ENCODE assay signal across 1 cellular context in the genomic region with DNA sequence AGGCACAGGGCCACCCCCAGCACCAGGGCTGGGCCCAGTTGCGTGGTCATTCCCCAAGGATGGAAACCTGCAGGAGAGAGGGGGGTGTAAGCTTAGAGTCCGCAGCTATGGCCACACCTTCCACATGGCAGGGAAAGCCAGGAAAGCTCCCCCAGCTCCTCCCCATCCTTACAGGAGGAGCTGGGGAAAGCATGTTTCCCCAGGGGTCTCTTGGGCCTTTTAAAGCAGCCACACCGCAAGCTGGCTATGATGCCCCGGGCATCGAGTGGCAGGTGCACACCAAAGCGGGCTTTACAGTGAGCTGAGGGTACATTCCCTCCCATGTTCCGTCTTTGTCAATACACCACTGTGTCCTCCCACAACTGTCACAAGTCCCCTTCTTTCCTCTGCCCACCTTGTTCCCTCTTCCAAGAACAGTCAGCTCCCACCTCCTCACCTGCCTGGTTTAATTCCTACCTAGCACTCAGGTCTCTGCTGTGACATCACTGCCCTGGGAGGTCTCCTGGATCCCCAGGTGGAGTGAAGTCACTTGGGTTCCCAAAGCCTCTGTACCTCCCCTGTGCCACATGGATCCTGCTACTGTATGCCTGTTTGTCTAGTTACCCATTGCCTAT.
A peak's percentile ranks its signal among the peaks of the same experiment; 100 is the strongest.
TF ChIP-seq lines count a peak whose summit lies in the region.

No MANE protein-coding gene starts in this region.

TF ChIP-seq in HepG2, 621 proteins besides CTCF, POLR2A, EP300 and RAD21:
- TF ChIP-seq ZNF292 (CRISPR knock-in tag; IDR thresholded peaks at IDR 0.05; ENCODE audit: borderline replicate concordance, low read depth) (no peak), RFX5 (IDR thresholded peaks at IDR 0.05; ENCODE audit: low read depth, low read length) (no peak), ZNF75D (CRISPR knock-in tag; IDR thresholded peaks at IDR 0.05; ENCODE audit: borderline replicate concordance) (no peak), KDM3A (CRISPR knock-in tag; IDR thresholded peaks at IDR 0.05; ENCODE audit: low read depth) (no peak), POLR2G (IDR thresholded peaks at IDR 0.05; ENCODE audit: low read depth, low read length) (0 out of 2 replicates have a peak, but pooled peaks have one; percentile 16), KAT2B (IDR thresholded peaks at IDR 0.05; ENCODE audit: borderline replicate concordance, low read depth, low read length) (no peak), MED13 (CRISPR knock-in tag; IDR thresholded peaks at IDR 0.05) (no peak)
